8 cellular contexts compared by ENCODE assay signal in genomic region chr5:19342942-19343341, GRCh38.
"Had no signal": no experiment of that assay in that cellular context is flagged by ENCODE, and none has a peak within 500 bp of the region (broad histone marks: within the 10 kb centered on the region; RNA-seq: fewer than 3 reads in every experiment).

No MANE protein-coding gene starts in this region.

- H2AFZ ChIP-seq: GM23338 had no signal

- DNase-seq: H7, HFFc6, IMR-90 had no signal

- H3K36me3 ChIP-seq: HAP-1 had no signal

- H3K4me2 ChIP-seq: GM23338 had no signal

- FAIRE-seq: H1, HTR-8/SVneo, K562 had no signal

- H3K9me3 ChIP-seq: HAP-1 had no signal

- H3K4me3 ChIP-seq: GM23338, HAP-1, K562 had no signal
